ENCODE assay signal across 8 cellular contexts in genomic region chr17:61398721-61399130, GRCh38. TPM values are rescaled to one million over a fixed set of nuclear protein-coding genes. Genes with fewer than 3 reads are reported as not detected.
DNase-seq lines count a peak whose midpoint lies in the region; ATAC-seq and TF ChIP-seq lines count a peak whose summit lies in the region.

No MANE protein-coding gene starts in this region.

- peak overlapping the region; percentile 72 to 77 for H3K27ac ChIP-seq in mucosa of rectum (ENCODE audit: low read depth in 2 of 2, low read length in 2 of 2)

- H3K27ac Mint-ChIP-seq in stimulated activated naive CD8-positive, alpha-beta T cell treated with anti-CD3 and anti-CD28 coated beads, Interleukin-15, Interleukin-2, amounts not matched to agents 100 ng/mL and 50 ng/mL, for 24 hours: peak overlapping the region; percentile 61
- peak overlapping the region; percentile 36 for H3K27ac Mint-ChIP-seq in central memory CD8-positive, alpha-beta T cell (ENCODE audit: low read depth)

- in situ Hi-C loops in GM13977 (cut with MboI; ENCODE audit: low pct_unique_long_range_greater_than_20kb, low sequenced_read_pairs, unreplicated experiment): loop anchor here (10.0 kb wide), 2 partner anchors 56 to 674 kb away; partner anchors contain the start of gene TBX4

- peaks cover 41% of the 10 kb centered on the region for H3K4me1 Mint-ChIP-seq in stimulated activated naive CD8-positive, alpha-beta T cell treated with anti-CD3 and anti-CD28 coated beads, Interleukin-15, Interleukin-2, amounts not matched to agents 100 ng/mL and 50 ng/mL, for 24 hours (ENCODE audit: low read depth)
- H3K4me1 Mint-ChIP-seq in central memory CD8-positive, alpha-beta T cell: peaks cover 27% of the 10 kb centered on the region

- H3K36me3 ChIP-seq in mucosa of rectum (ENCODE audit: control insufficient read depth in 2 of 2, insufficient read depth in 2 of 2, low read length in 2 of 2): no peaks in the 10 kb centered on the region

- H3K27me3 ChIP-seq in mucosa of rectum (ENCODE audit: control insufficient read depth in 2 of 2, insufficient read depth in 2 of 2, low read length in 2 of 2): peaks cover 52 to 65% of the 10 kb centered on the region in 2 donors

- peak overlapping the region; percentile 46 to 60 for H3K4me3 ChIP-seq in mucosa of rectum (ENCODE audit: low read length in 2 of 2)

- H3K9me3 Mint-ChIP-seq in stimulated activated naive CD8-positive, alpha-beta T cell treated with anti-CD3 and anti-CD28 coated beads, Interleukin-15, Interleukin-2, amounts not matched to agents 100 ng/mL and 50 ng/mL, for 24 hours: no peaks in the 10 kb centered on the region
- H3K9me3 Mint-ChIP-seq in central memory CD8-positive, alpha-beta T cell: no peaks in the 10 kb centered on the region

- TF ChIP-seq CTCF in GM13977 (IDR thresholded peaks at IDR 0.05; ENCODE audit: extremely low read depth, insufficient read depth, missing control alignments): no peak

- no peak for DNase-seq in stimulated activated naive CD8-positive, alpha-beta T cell treated with anti-CD3 and anti-CD28 coated beads, Interleukin-15, Interleukin-2, amounts not matched to agents 100 U/mL and 50 U/mL, for 24 hours
- DNase-seq in central memory CD8-positive, alpha-beta T cell (ENCODE audit: low spot score in 2 of 2): no peak
- DNase-seq in NCI-H1105 (lab: John Stamatoyannopoulos, UW) (no peak), A172 (ENCODE audit: low spot score) (no peak), GM13977 (ENCODE audit: low spot score) (no peak), COR-L47 (lab: John Stamatoyannopoulos, UW) (no peak)

- peaks cover 59% of the 10 kb centered on the region for H3K27me3 Mint-ChIP-seq in stimulated activated naive CD8-positive, alpha-beta T cell treated with anti-CD3 and anti-CD28 coated beads, Interleukin-15, Interleukin-2, amounts not matched to agents 100 ng/mL and 50 ng/mL, for 24 hours
- peaks cover 60% of the 10 kb centered on the region for H3K27me3 Mint-ChIP-seq in central memory CD8-positive, alpha-beta T cell

- H3K4me1 ChIP-seq in mucosa of rectum (ENCODE audit: control insufficient read depth in 2 of 2, insufficient read depth in 2 of 2, low read length in 2 of 2): peaks cover 4 to 7% of the 10 kb centered on the region in 2 donors

- H3K4me3 Mint-ChIP-seq in stimulated activated naive CD8-positive, alpha-beta T cell treated with anti-CD3 and anti-CD28 coated beads, Interleukin-15, Interleukin-2, amounts not matched to agents 100 ng/mL and 50 ng/mL, for 24 hours: peak overlapping the region; percentile 77
- H3K4me3 Mint-ChIP-seq in central memory CD8-positive, alpha-beta T cell: peak overlapping the region; percentile 53

- peak overlapping the region in 1 of 2 donors; percentile 28 for H3K9ac ChIP-seq in mucosa of rectum (ENCODE audit: low read depth in 1 of 2, low read length in 2 of 2)

- no peak for ATAC-seq in stimulated activated naive CD8-positive, alpha-beta T cell treated with anti-CD3 and anti-CD28 coated beads, Interleukin-15, Interleukin-2, amounts not matched to agents 100 U/mL and 50 U/mL, for 24 hours
- ATAC-seq in central memory CD8-positive, alpha-beta T cell (replicated peaks; ENCODE audit: extremely low read depth, poor library complexity, severe bottlenecking): no peak

- no peaks in the 10 kb centered on the region for H3K9me3 ChIP-seq in mucosa of rectum (ENCODE audit: control insufficient read depth in 2 of 2, low read length in 2 of 2)

- no peaks in the 10 kb centered on the region for H3K36me3 Mint-ChIP-seq in stimulated activated naive CD8-positive, alpha-beta T cell treated with anti-CD3 and anti-CD28 coated beads, Interleukin-15, Interleukin-2, amounts not matched to agents 100 ng/mL and 50 ng/mL, for 24 hours (ENCODE audit: low read depth)
- H3K36me3 Mint-ChIP-seq in central memory CD8-positive, alpha-beta T cell (ENCODE audit: insufficient read depth): peaks cover 17% of the 10 kb centered on the region

RNA-seq across cellular contexts. Expression of gene TBX2, which starts 0.9 kb away (rescaled TPM):
- 1.7 and 2.6 TPM in 2 replicates for total RNA-seq in A172 (2014; rRNA removed; shearing (Covaris generic))

RNA-seq across cellular contexts. Expression of gene TBX4, which starts 53.5 kb away (rescaled TPM):
- 0.10 and 1.0 TPM in 2 replicates for total RNA-seq in A172 (2014; rRNA removed; shearing (Covaris generic))
